Comparison of ENCODE assay signal across 8 cellular contexts in the genomic region with DNA sequence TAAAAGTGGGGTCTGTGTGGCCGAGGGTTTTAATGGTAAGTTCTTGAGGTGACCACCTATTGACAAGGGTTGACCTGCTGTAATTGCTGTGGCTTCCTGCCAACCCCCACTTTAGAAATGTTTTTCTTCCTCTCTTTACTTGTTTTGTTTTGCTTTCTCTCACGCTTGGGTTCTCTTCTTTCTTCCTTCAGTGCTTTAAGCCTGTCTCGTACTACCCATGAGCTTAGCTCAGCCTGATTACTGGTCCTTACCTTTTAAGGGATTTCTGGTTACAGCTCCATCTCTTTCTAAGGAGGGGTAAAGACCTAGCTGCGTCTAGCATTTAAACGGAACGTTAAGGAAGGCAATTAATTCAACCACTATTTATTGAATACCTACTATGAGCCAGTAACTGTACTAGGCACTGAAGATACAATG. TPM values are rescaled to one million over a fixed set of nuclear protein-coding genes. Genes with fewer than 3 reads are reported as not detected.
DNase-seq lines count a peak whose midpoint lies in the region; ATAC-seq and TF ChIP-seq lines count a peak whose summit lies in the region.

No MANE protein-coding gene starts in this region.

- peak overlapping the region; percentile 82 for H2AFZ ChIP-seq in fibroblast of lung (ENCODE audit: low read length)
- H2AFZ ChIP-seq in osteoblast (ENCODE audit: low read length) = peak overlapping the region; percentile 93

- peak overlapping the region; percentile 93 for H3K4me2 ChIP-seq in fibroblast of lung (ENCODE audit: extremely low read depth, insufficient read depth, low read length)
- H3K4me2 ChIP-seq in osteoblast (ENCODE audit: insufficient read depth, low read length) = peak overlapping the region; percentile 99

- H3K36me3 ChIP-seq in SK-N-MC (ENCODE audit: insufficient read depth, low read length) (no peaks in the 10 kb centered on the region), fibroblast of lung (ENCODE audit: control insufficient read depth, insufficient read depth, low read length) (no peaks in the 10 kb centered on the region), osteoblast (ENCODE audit: insufficient read depth, low read length) (no peaks in the 10 kb centered on the region)

- DNase-seq in DMS53 treated with DMSO at 0.1 percent for 48 hours (lab: John Stamatoyannopoulos, UW; ENCODE audit: unreplicated experiment) (peak; percentile 69), SK-N-MC (ENCODE audit: low read depth, low spot score) (no peak), fibroblast of lung (ENCODE audit: low read depth in 2 of 2) (peak; percentile 54 to 57), osteoblast (ENCODE audit: insufficient read length, low spot score, missing footprints) (no peak), NCI-H1048 (lab: John Stamatoyannopoulos, UW) (no peak)
- no peak for DNase-seq in activated CD4-positive, alpha-beta T cell treated with anti-CD3 and anti-CD28 coated beads, Interleukin-2, amount 50 U/mL, for 4 hours

- H4K20me1 ChIP-seq in fibroblast of lung (ENCODE audit: control insufficient read depth, extremely low read depth, insufficient read depth, low read length) (no peaks in the 10 kb centered on the region), osteoblast (ENCODE audit: insufficient read depth, low read length) (peaks cover 22% of the 10 kb centered on the region)

- H3K9me3 ChIP-seq in SK-N-MC (ENCODE audit: low read depth, low read length) (no peaks in the 10 kb centered on the region), fibroblast of lung (ENCODE audit: control insufficient read depth, insufficient read depth, low read depth, low read length) (no peaks in the 10 kb centered on the region), osteoblast (ENCODE audit: low read depth, low read length) (no peaks in the 10 kb centered on the region)

- TF ChIP-seq CTCF in fibroblast of lung (conservative IDR thresholded peaks at IDR 0.05 in 1 of 2, IDR thresholded peaks at IDR 0.05 in 1 of 2; ENCODE audit: low read depth in 1 of 2, low read length in 2 of 2) = no peak
- TF ChIP-seq CTCF in osteoblast (IDR thresholded peaks at IDR 0.05; ENCODE audit: extremely low read depth, low read depth, low read length) = no peak

- H3K27ac ChIP-seq in SK-N-MC = peak overlapping the region; percentile 66
- H3K27ac ChIP-seq in fibroblast of lung (ENCODE audit: insufficient read depth, low read length) = peak overlapping the region; percentile 97
- H3K27ac ChIP-seq in osteoblast (ENCODE audit: low read depth, low read length) = peak overlapping the region; percentile 93

- ATAC-seq in GM19397 (IDR thresholded peaks at IDR 0.05; ENCODE audit: unreplicated experiment) (peak; percentile 24), HG03432 (IDR thresholded peaks at IDR 0.05; ENCODE audit: unreplicated experiment) (peak; percentile 20)

- H3K27me3 ChIP-seq in fibroblast of lung (ENCODE audit: control insufficient read depth, insufficient read depth, low read length) (no peaks in the 10 kb centered on the region), osteoblast (ENCODE audit: insufficient read depth, low read length) (no peaks in the 10 kb centered on the region)

- no peaks in the 10 kb centered on the region for H3K4me1 ChIP-seq in fibroblast of lung (ENCODE audit: control insufficient read depth, extremely low read depth, insufficient read depth, low read length)
- peaks cover 22% of the 10 kb centered on the region for H3K4me1 ChIP-seq in osteoblast (ENCODE audit: insufficient read depth, low read length)

- H3K79me2 ChIP-seq in fibroblast of lung (ENCODE audit: control insufficient read depth, insufficient read depth, low read length) (peaks cover 61% of the 10 kb centered on the region), osteoblast (ENCODE audit: insufficient read depth, low read length) (peaks cover 57% of the 10 kb centered on the region)

- H3K9ac ChIP-seq in SK-N-MC (ENCODE audit: insufficient read length) = peak overlapping the region; percentile 90
- H3K9ac ChIP-seq in fibroblast of lung (ENCODE audit: insufficient read depth, low read length) = peak overlapping the region; percentile 98

- H3K4me3 ChIP-seq in SK-N-MC (peak overlapping the region; percentile 90), fibroblast of lung (replicated peaks in 1 of 4; ENCODE audit: control extremely low read depth in 1 of 4, insufficient read depth in 1 of 4, low read depth in 3 of 4, low read length in 4 of 4) (peak overlapping the region; percentile 94 to 97 (median 96)), osteoblast (ENCODE audit: insufficient read depth, low read length) (peak overlapping the region; percentile 97)

RNA-seq across cellular contexts. Expression of a gene that starts 0.7 kb away (rescaled TPM):
- 120 and 139 TPM in 2 replicates for total RNA-seq in fibroblast of lung
- polyA plus RNA-seq in fibroblast of lung = 76.4 and 94.9 TPM in 2 replicates
- polyA plus RNA-seq in fibroblast of lung (2012) = 47.8 and 62.1 TPM in 2 replicates
- 15.7 and 24.4 TPM in 2 replicates for polyA minus RNA-seq in fibroblast of lung (ENCODE audit: low replicate concordance)
- total RNA-seq in osteoblast = 118 and 165 TPM in 2 replicates

Comparison
In these comparisons a context has a peak if more than half of its experiments do, and no peak if none do; other contexts are left out.
1. DNase-seq: peak in DMS53 treated with DMSO at 0.1 percent for 48 hours (single experiment) and fibroblast of lung (2 of 2); none in SK-N-MC (single experiment), osteoblast (single experiment), NCI-H1048 (single experiment) and activated CD4-positive, alpha-beta T cell treated with anti-CD3 and anti-CD28 coated beads, Interleukin-2, amount 50 U/mL, for 4 hours (0 of 2).
2. Peak in every context shown above with its lines, with median percentiles within 50 percentile points of each other: H3K27ac ChIP-seq and H3K4me3 ChIP-seq.